In genomic region chr2:59150430-59150829, GRCh38 we compare ENCODE assay signal across 26 cellular contexts.
A peak's percentile ranks its signal among the peaks of the same experiment; 100 is the strongest.
DNase-seq lines count a peak whose midpoint lies in the region; FAIRE-seq and TF ChIP-seq lines count a peak whose summit lies in the region.
"Had no signal": no experiment of that assay in that cellular context is flagged by ENCODE, and none has a peak within 500 bp of the region (broad histone marks: within the 10 kb centered on the region; RNA-seq: fewer than 3 reads in every experiment).

No MANE protein-coding gene starts in this region.

- H3K27me3 Mint-ChIP-seq in type B pancreatic cell = no peaks in the 10 kb centered on the region

- peak overlapping the region; percentile 56 for H3K27ac Mint-ChIP-seq in type B pancreatic cell
- H3K27ac Mint-ChIP-seq: B cell; CD8-positive, alpha-beta T cell had no signal

- POLR2A ChIA-PET in HEK293 (lab: Yijun Ruan, JAX) = interaction anchor here (0.6 kb wide), 1 partner anchor 22 kb away, joined by 3 read pairs; no protein-coding TSS in a partner anchor

- H3K36me3 Mint-ChIP-seq in type B pancreatic cell = no peaks in the 10 kb centered on the region
- H3K36me3 Mint-ChIP-seq: CD8-positive, alpha-beta T cell had no signal

- H2AK5ac ChIP-seq in mesendoderm (ENCODE audit: low read length) = no peak overlapping the region

- no peak overlapping the region for H4K5ac ChIP-seq in mesendoderm (ENCODE audit: low read length)

- H4K8ac ChIP-seq in mesendoderm (ENCODE audit: low read depth, low read length) = no peak overlapping the region

- no peak overlapping the region for H3K23ac ChIP-seq in mesendoderm (ENCODE audit: low read length)

- no peaks in the 10 kb centered on the region for H3K9me3 ChIP-seq in HEK293 (ENCODE audit: control insufficient read depth, insufficient read depth, low read depth, low read length)
- no peaks in the 10 kb centered on the region for H3K9me3 ChIP-seq in MG63

- H3K4me2 ChIP-seq in mesendoderm (ENCODE audit: low read length) = no peak overlapping the region

- H3K4me3 ChIP-seq in HEK293 (ENCODE audit: low read depth, low read length) (no peak overlapping the region), epithelial cell of esophagus (ENCODE audit: low read length) (no peak overlapping the region), mesendoderm (ENCODE audit: low read length) (no peak overlapping the region), MG63 (no peak overlapping the region)
- H3K4me3 ChIP-seq: SK-N-MC had no signal

- no peaks in the 10 kb centered on the region for H3K36me3 ChIP-seq in HEK293 (ENCODE audit: control insufficient read depth in 2 of 2, insufficient read depth in 1 of 2, low read length in 2 of 2)
- no peaks in the 10 kb centered on the region for H3K36me3 ChIP-seq in mesendoderm (ENCODE audit: control insufficient read depth, insufficient read depth, low read length)
- no peaks in the 10 kb centered on the region for H3K36me3 ChIP-seq in MG63

- H3K4me1 ChIP-seq in HEK293 (ENCODE audit: control insufficient read depth, insufficient read depth, low read length) (peaks cover 4% of the 10 kb centered on the region; the same call in 1 of the 2 replicates), mesendoderm (ENCODE audit: control insufficient read depth, low read depth, low read length) (no peaks in the 10 kb centered on the region)

- H3K27me3 ChIP-seq in mesendoderm (ENCODE audit: insufficient read depth, low read length, poor library complexity) (no peaks in the 10 kb centered on the region), MG63 (no peaks in the 10 kb centered on the region)

- DNase-seq in epithelial cell of esophagus (ENCODE audit: low read depth) (peak; percentile 52), mesendoderm (peak; percentile 17), type B pancreatic cell (ENCODE audit: extremely low spot score, unreplicated experiment) (no peak), MG63 (no peak), frontal cortex (ENCODE audit: low spot score in 2 of 2) (no peak), SHP77 (lab: John Stamatoyannopoulos, UW) (no peak)
- DNase-seq: CD8-positive, alpha-beta T cell; DMS 273 treated with DMSO at 0.1 percent for 48 hours; DMS79 treated with DMSO at 0.1 percent for 48 hours; KBM-7; NCI-H1048; NCI-H1417; NCI-H1694; NCI-H2029 treated with DMSO at 0.1 percent for 48 hours; NCI-H2227 treated with DMSO at 0.1 percent for 48 hours; NCI-H510A; NCI-H69; SHP77 treated with DMSO at 0.1 percent for 48 hours had no signal

- no peak overlapping the region for H3K4ac ChIP-seq in mesendoderm (ENCODE audit: low read depth, low read length)

- H2BK15ac ChIP-seq in mesendoderm (replicated peaks; ENCODE audit: low read depth) = no peak overlapping the region

- no peaks in the 10 kb centered on the region for H3K79me2 ChIP-seq in mesendoderm (ENCODE audit: control insufficient read depth, insufficient read depth, low read length)

- H3K9me3 Mint-ChIP-seq in type B pancreatic cell = no peaks in the 10 kb centered on the region
- H3K9me3 Mint-ChIP-seq: CD8-positive, alpha-beta T cell had no signal

- H3K4me1 Mint-ChIP-seq in type B pancreatic cell (ENCODE audit: unreplicated experiment) = peaks cover 6% of the 10 kb centered on the region
- H3K4me1 Mint-ChIP-seq: B cell had no signal

- H3K27ac ChIP-seq in HEK293 (ENCODE audit: extremely low read depth, low read depth, low read length) (no peak overlapping the region), mesendoderm (ENCODE audit: low read depth, low read length) (no peak overlapping the region)
- H3K27ac ChIP-seq: C4-2B, RWPE1, SK-N-MC had no signal

- no peak overlapping the region for H3K56ac ChIP-seq in mesendoderm (ENCODE audit: low read length)

- TF ChIP-seq CTCF in HEK293 (tag by site-specific recombination; IDR thresholded peaks at IDR 0.05) (no peak), epithelial cell of esophagus (IDR thresholded peaks at IDR 0.05; ENCODE audit: insufficient read depth, low read depth, low read length, missing control alignments) (no peak), type B pancreatic cell (conservative IDR thresholded peaks at IDR 0.05) (no peak)

- H3K4me3 Mint-ChIP-seq in type B pancreatic cell = no peak overlapping the region
- H3K4me3 Mint-ChIP-seq: B cell; CD8-positive, alpha-beta T cell had no signal

- no peaks in the 10 kb centered on the region for H3K79me1 ChIP-seq in mesendoderm (ENCODE audit: low read length)

- H3K18ac ChIP-seq in mesendoderm (ENCODE audit: low read length) = no peak overlapping the region

- no peak overlapping the region for H2BK5ac ChIP-seq in mesendoderm (ENCODE audit: low read length)

- H2BK120ac ChIP-seq in mesendoderm (ENCODE audit: low read depth, low read length) = no peak overlapping the region

- no peak for FAIRE-seq in frontal cortex (lab: Jason Lieb, UNC)
- FAIRE-seq: GM18507, H54, HTR-8/SVneo had no signal

- CTCF ChIA-PET in HEK293 (lab: Yijun Ruan, JAX) = interaction anchor here (0.7 kb wide), 1 partner anchor 605 kb away, joined by 3 read pairs; no protein-coding TSS in a partner anchor

- H3K9ac ChIP-seq in mesendoderm (ENCODE audit: low read length) = no peak overlapping the region

TF ChIP-seq in HEK293, 187 proteins besides CTCF, POLR2A, EP300 and RAD21 (continues in another document):
- TF ChIP-seq, protein P1, sequence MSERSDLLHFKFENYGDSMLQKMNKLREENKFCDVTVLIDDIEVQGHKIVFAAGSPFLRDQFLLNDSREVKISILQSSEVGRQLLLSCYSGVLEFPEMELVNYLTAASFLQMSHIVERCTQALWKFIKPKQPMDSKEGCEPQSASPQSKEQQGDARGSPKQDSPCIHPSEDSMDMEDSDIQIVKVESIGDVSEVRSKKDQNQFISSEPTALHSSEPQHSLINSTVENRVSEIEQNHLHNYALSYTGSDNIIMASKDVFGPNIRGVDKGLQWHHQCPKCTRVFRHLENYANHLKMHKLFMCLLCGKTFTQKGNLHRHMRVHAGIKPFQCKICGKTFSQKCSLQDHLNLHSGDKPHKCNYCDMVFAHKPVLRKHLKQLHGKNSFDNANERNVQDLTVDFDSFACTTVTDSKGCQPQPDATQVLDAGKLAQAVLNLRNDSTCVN (tag by site-specific recombination; optimal IDR thresholded peaks at IDR 0.05) = no peak
- TF ChIP-seq ZNF626 (tag by site-specific recombination; IDR thresholded peaks at IDR 0.05) (no peak), FEZF1 (tag by site-specific recombination; IDR thresholded peaks at IDR 0.05) (0 out of 2 replicates have a peak, but pooled peaks have one; percentile 10), GFI1B (tag by site-specific recombination; IDR thresholded peaks at IDR 0.05) (no peak), ZBTB17 (tag by site-specific recombination; IDR thresholded peaks at IDR 0.05) (no peak), BCL6B (tag by site-specific recombination; IDR thresholded peaks at IDR 0.05) (peak; percentile 42; the same call in 1 of the 2 replicates), ZNF571 (tag by site-specific recombination; IDR thresholded peaks at IDR 0.05) (no peak), ZNF501 (tag by site-specific recombination; IDR thresholded peaks at IDR 0.05) (no peak), ZXDB (tag by site-specific recombination; IDR thresholded peaks at IDR 0.05) (no peak), ZNF132 (tag by site-specific recombination; IDR thresholded peaks at IDR 0.05; ENCODE audit: borderline replicate concordance) (no peak), ZBTB21 (tag by site-specific recombination; IDR thresholded peaks at IDR 0.05) (no peak), ZBTB11 (tag by site-specific recombination; conservative IDR thresholded peaks at IDR 0.05; ENCODE audit: low read depth) (no peak), MEIS1 (CRISPR knock-in tag; IDR thresholded peaks at IDR 0.05; ENCODE audit: borderline replicate concordance) (no peak)

Comparison
In these comparisons a context has a peak if more than half of its experiments do, and no peak if none do; other contexts are left out.
1. DNase-seq: peak in epithelial cell of esophagus (single experiment) and mesendoderm (single experiment); none in type B pancreatic cell (single experiment), MG63 (single experiment), frontal cortex (0 of 2) and SHP77 (0 of 2).